In the genomic region with DNA sequence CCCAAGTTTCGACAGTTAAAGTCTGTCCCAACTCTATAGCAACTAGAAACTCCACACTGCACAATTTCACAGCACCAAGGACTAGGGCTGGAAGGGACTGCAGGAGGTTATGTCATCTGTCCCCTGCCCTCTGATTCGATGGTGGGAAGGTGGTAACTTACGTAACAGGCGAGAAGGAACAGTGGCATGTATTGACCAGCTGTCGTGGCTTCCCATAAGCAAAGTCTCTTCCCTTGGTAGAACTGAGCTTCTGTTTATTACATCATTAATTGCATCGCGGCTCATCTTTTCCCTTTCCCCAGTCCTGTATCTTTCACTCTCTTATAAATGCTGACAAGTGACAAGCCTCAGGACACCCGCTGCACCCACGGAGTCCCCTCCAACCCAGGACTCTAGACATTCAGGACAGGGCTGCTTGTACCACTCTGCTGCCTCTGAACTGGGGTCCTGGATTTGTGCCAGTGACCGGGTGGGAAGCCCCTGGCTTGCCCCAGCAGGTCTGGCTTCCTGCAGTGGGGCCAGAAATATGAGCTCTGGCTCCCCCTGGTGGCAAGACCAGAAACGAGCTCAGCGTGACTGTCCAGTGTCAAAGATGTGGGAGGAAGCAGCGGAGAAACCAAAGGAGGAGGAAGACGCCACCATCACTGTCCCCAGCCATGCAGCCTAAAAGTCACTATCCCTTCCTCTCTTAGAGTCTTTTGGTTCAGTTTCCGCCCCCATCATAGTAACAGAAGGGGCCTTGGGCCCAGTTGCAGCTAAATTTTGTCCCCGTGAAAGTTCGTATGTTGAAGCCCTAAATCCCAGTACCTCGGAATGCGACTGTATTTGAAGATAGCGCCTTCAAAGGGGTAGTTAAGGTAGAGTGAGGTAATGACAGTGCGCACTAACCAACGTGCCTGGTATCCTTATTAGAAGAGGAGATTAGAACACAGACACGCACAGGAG, we compare ENCODE assay signal across 8 cellular contexts.
DNase-seq lines count a peak whose midpoint lies in the region; ATAC-seq and TF ChIP-seq lines count a peak whose summit lies in the region.

No MANE protein-coding gene starts in this region.

- no peak overlapping the region for H2AFZ ChIP-seq in Loucy (ENCODE audit: low read length)

- no peaks in the 10 kb centered on the region for H3K9me2 ChIP-seq in Loucy (replicated peaks; ENCODE audit: low read depth, low read length)

- H3K9ac ChIP-seq in Loucy (ENCODE audit: low read depth, low read length, poor library complexity, severe bottlenecking), result no peak overlapping the region

- no peak for ATAC-seq in GM21367 (IDR thresholded peaks at IDR 0.05; ENCODE audit: unreplicated experiment)

- no peak for TF ChIP-seq POLR2A in lower leg skin (IDR thresholded peaks at IDR 0.05)

- no peaks in the 10 kb centered on the region for H3K27me3 ChIP-seq in Loucy (ENCODE audit: insufficient read depth, low read length, poor library complexity, severe bottlenecking)

- TF ChIP-seq CTCF in Loucy (conservative IDR thresholded peaks at IDR 0.05; ENCODE audit: low read length) (peak; percentile 85), lower leg skin (IDR thresholded peaks at IDR 0.05) (no peak)

- no peak overlapping the region for H3K4me2 ChIP-seq in Loucy (ENCODE audit: low read depth, low read length, poor library complexity, severe bottlenecking)

- H3K4me1 ChIP-seq in Loucy (ENCODE audit: insufficient read depth, low read length, poor library complexity, severe bottlenecking), result no peaks in the 10 kb centered on the region

- DNase-seq in SHP77 (lab: John Stamatoyannopoulos, UW) (peak; percentile 25 to 32), SHP77 treated with DMSO at 0.1 percent for 48 hours (lab: John Stamatoyannopoulos, UW) (no peak), cerebellar cortex (ENCODE audit: low spot score) (peak; percentile 54), lower leg skin (ENCODE audit: low spot score in 2 of 2) (peak; percentile 28 to 88)
- peak; percentile 72 for DNase-seq in activated CD4-positive, CD25-positive, alpha-beta regulatory T cell treated with anti-CD3 and anti-CD28 coated beads, Interleukin-2, amount 50 U/mL, for 72 hours
- peak; percentile 2 to 4 for DNase-seq in stimulated activated CD8-positive, alpha-beta memory T cell treated with anti-CD3 and anti-CD28 coated beads, Interleukin-2, amount 100 ng/mL, for 1 hour (ENCODE audit: low read depth in 2 of 2)

- H4K20me1 ChIP-seq in Loucy (ENCODE audit: insufficient read depth, low read length, poor library complexity, severe bottlenecking), result no peaks in the 10 kb centered on the region

- no peaks in the 10 kb centered on the region for H3K36me3 ChIP-seq in Loucy (ENCODE audit: insufficient read depth, low read length)

- intact Hi-C loops in lower leg skin (cut with DNase I; ENCODE audit: low total_unique reads), result loop anchor here (10.0 kb wide), 2 partner anchors 736 to 1846 kb away; no protein-coding TSS in a partner anchor

- H3K4me3 ChIP-seq in Loucy (ENCODE audit: low read length, poor library complexity, severe bottlenecking) (no peak overlapping the region), lower leg skin (ENCODE audit: low read depth, poor library complexity, severe bottlenecking) (no peak overlapping the region)

- no peaks in the 10 kb centered on the region for H3K79me2 ChIP-seq in Loucy (ENCODE audit: insufficient read depth, low read length)

- WGBS in lower leg skin, 2 donors, result 51 to 53% methylated on average over 23 of the region's 23 CpGs

- H3F3A ChIP-seq in Loucy (ENCODE audit: low read depth), result no peaks in the 10 kb centered on the region

- H3K9me3 ChIP-seq in Loucy (ENCODE audit: insufficient read depth, low read depth, low read length), result no peaks in the 10 kb centered on the region
